In genomic region chrX:997631-998137, GRCh38 we compare ENCODE assay signal across 18 cellular contexts.
DNase-seq lines count a peak whose midpoint lies in the region; TF ChIP-seq lines count a peak whose summit lies in the region.
"Had no signal": no experiment of that assay in that cellular context is flagged by ENCODE, and none has a peak within 500 bp of the region (broad histone marks: within the 10 kb centered on the region; RNA-seq: fewer than 3 reads in every experiment).

No MANE protein-coding gene starts in this region.

- peak overlapping the region; percentile 22 for H2AFZ ChIP-seq in osteoblast (ENCODE audit: low read length)

- no peaks in the 10 kb centered on the region for H4K20me1 ChIP-seq in osteoblast (ENCODE audit: insufficient read depth, low read length)

- H3K36me3 ChIP-seq in ectodermal cell (ENCODE audit: control insufficient read depth, insufficient read depth, low read length), result no peaks in the 10 kb centered on the region
- H3K36me3 ChIP-seq in osteoblast (ENCODE audit: insufficient read depth, low read length), result no peaks in the 10 kb centered on the region
- H3K36me3 ChIP-seq in uterus, result no peaks in the 10 kb centered on the region
- H3K36me3 ChIP-seq: transverse colon had no signal

- H3K27me3 ChIP-seq in ectodermal cell (ENCODE audit: control insufficient read depth, insufficient read depth, low read length, poor library complexity, severe bottlenecking), result no peaks in the 10 kb centered on the region
- no peaks in the 10 kb centered on the region for H3K27me3 ChIP-seq in osteoblast (ENCODE audit: insufficient read depth, low read length)
- no peaks in the 10 kb centered on the region for H3K27me3 ChIP-seq in uterus
- H3K27me3 ChIP-seq: transverse colon had no signal

- in situ Hi-C loops in KBM-7 (cut with MboI; ENCODE audit: low pct_unique_long_range_greater_than_20kb, low sequenced_read_pairs), result no loop called here

- no peaks in the 10 kb centered on the region for H3K79me2 ChIP-seq in osteoblast (ENCODE audit: insufficient read depth, low read length)

- TF ChIP-seq POLR2A in uterus (IDR thresholded peaks at IDR 0.05), result no peak

- H3K27ac ChIP-seq in ectodermal cell (ENCODE audit: insufficient read depth, low read depth, low read length, poor library complexity, severe bottlenecking) (peak overlapping the region; percentile 92), osteoblast (ENCODE audit: low read depth, low read length) (no peak overlapping the region), coronary artery (no peak overlapping the region), uterus (no peak overlapping the region)
- H3K27ac ChIP-seq: transverse colon had no signal

- no peak overlapping the region for H3K4me3 ChIP-seq in ectodermal cell (ENCODE audit: insufficient read depth, low read depth, low read length)
- no peak overlapping the region for H3K4me3 ChIP-seq in osteoblast (ENCODE audit: insufficient read depth, low read length)
- H3K4me3 ChIP-seq in coronary artery, result no peak overlapping the region
- no peak overlapping the region for H3K4me3 ChIP-seq in uterus
- H3K4me3 ChIP-seq: transverse colon had no signal

- 1 to 2% methylated on average over 10 of the region's 10 CpGs for WGBS in ectodermal cell, 2 experiments

- no peak for TF ChIP-seq CTCF in GM10266 (IDR thresholded peaks at IDR 0.05; ENCODE audit: control insufficient read depth, insufficient read depth, low read depth, missing control alignments)
- peak; percentile 23 for TF ChIP-seq CTCF in osteoblast (IDR thresholded peaks at IDR 0.05; ENCODE audit: extremely low read depth, low read depth, low read length)
- no peak for TF ChIP-seq CTCF in coronary artery (IDR thresholded peaks at IDR 0.05)
- TF ChIP-seq CTCF in uterus (IDR thresholded peaks at IDR 0.05), result no peak

- DNase-seq in GM10266 (ENCODE audit: extremely low spot score), result peak; percentile 19
- DNase-seq in KBM-7, result peak; percentile 46
- no peak for DNase-seq in osteoblast (ENCODE audit: insufficient read length, low spot score, missing footprints)
- no peak for DNase-seq in activated T-cell treated with anti-CD3 and anti-CD28 coated beads, Interleukin-2, amount 50 U/mL, for 48 hours
- DNase-seq in stimulated activated CD4-positive, alpha-beta T cell treated with anti-CD3 and anti-CD28 coated beads, Interleukin-15, amount 100 ng/mL, for 24 hours, result no peak
- DNase-seq in coronary artery (ENCODE audit: low spot score), result no peak
- no peak for DNase-seq in uterus
- DNase-seq: activated naive CD4-positive, alpha-beta T cell treated with Interleukin-2 at 50 U/mL for 16 hours; activated T-cell treated with anti-CD3 and anti-CD28 coated beads for 4 hours; DMS79 treated with DMSO at 0.1 percent for 48 hours; hippocampal formation; mesenchymal stem cell; NCI-H2029 treated with DMSO at 0.1 percent for 48 hours; SHP77; stimulated activated naive CD8-positive, alpha-beta T cell treated with anti-CD3 and anti-CD28 coated beads, Interleukin-15, Interleukin-2, amounts not matched to agents 100 U/mL and 50 U/mL, for 24 hours; T-helper 1 cell; transverse colon had no signal

- H3K9me3 ChIP-seq in ectodermal cell (ENCODE audit: control insufficient read depth, low read length) (no peaks in the 10 kb centered on the region), osteoblast (ENCODE audit: low read depth, low read length) (no peaks in the 10 kb centered on the region), uterus (no peaks in the 10 kb centered on the region)

- H3K4me2 ChIP-seq in osteoblast (ENCODE audit: insufficient read depth, low read length), result peak overlapping the region; percentile 32

- H3K4me1 ChIP-seq in ectodermal cell (ENCODE audit: control insufficient read depth, insufficient read depth, low read length), result peaks cover 13% of the 10 kb centered on the region
- no peaks in the 10 kb centered on the region for H3K4me1 ChIP-seq in osteoblast (ENCODE audit: insufficient read depth, low read length)
- H3K4me1 ChIP-seq in uterus, result no peaks in the 10 kb centered on the region
- H3K4me1 ChIP-seq: transverse colon had no signal

- intact Hi-C loops in uterus (cut with DNase I; ENCODE audit: low total_unique reads), result no loop called here

Comparison
In these comparisons a context has a peak if more than half of its experiments do, and no peak if none do; other contexts are left out.
1. DNase-seq: peak in GM10266 (single experiment) and KBM-7 (single experiment); none in osteoblast (single experiment), activated T-cell treated with anti-CD3 and anti-CD28 coated beads, Interleukin-2, amount 50 U/mL, for 48 hours (0 of 2), stimulated activated CD4-positive, alpha-beta T cell treated with anti-CD3 and anti-CD28 coated beads, Interleukin-15, amount 100 ng/mL, for 24 hours (single experiment), coronary artery (single experiment) and uterus (0 of 2).